In the genomic region with DNA sequence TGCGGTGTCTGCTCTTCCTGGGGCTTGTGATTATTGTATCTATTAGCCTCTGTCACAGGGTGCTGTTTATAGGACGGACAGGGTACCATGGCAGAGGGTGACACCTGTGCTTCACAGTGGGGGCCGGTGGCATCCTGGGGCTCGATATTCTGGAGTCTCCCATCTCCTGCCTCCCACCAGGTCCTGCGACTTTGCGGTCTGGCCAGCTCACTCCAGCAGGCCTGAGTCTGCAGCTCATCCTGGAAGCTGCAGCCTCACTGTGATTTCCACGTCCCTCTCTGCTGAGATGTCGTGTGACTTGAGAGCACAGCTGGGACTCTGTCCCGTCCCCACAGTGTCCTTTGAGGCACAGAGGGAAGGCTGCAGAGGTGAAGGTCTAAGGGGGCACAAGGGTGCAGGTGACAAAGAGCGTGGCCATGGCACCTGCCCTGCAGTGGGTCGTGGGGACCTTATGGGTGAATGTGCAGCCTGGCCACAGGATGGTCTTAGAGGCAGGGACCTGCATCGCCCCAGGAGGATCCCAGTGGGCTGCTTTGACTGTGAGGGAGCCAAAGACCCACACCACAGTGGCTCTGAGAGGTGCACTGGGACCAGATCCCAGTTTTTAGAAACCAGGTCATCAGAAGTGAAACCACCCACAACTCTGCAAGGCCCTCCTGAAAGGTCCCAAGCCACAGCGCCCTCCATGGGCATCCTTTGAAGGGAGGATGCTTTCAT, we compare ENCODE assay signal across 13 cellular contexts.
"Had no signal": no experiment of that assay in that cellular context is flagged by ENCODE, and none has a peak within 500 bp of the region (broad histone marks: within the 10 kb centered on the region; RNA-seq: fewer than 3 reads in every experiment).

No MANE protein-coding gene starts in this region.

- H3K4me3 ChIP-seq: sigmoid colon, stomach, thoracic aorta had no signal

- FAIRE-seq: islet of Langerhans had no signal

- DNase-seq: activated CD4-positive, alpha-beta T cell treated with anti-CD3 and anti-CD28 coated beads for 1 hour; activated CD4-positive, alpha-beta T cell treated with anti-CD3 and anti-CD28 coated beads, Interleukin-2, amount 50 U/mL, for 4 hours; activated naive CD4-positive, alpha-beta T cell; aorta; cerebellar nuclear complex; sigmoid colon; spleen; stomach; T-helper 1 cell had no signal

- H3K4me3 Mint-ChIP-seq: nephron had no signal

- H3K9me3 Mint-ChIP-seq: nephron had no signal

- H3K9ac ChIP-seq: SK-N-SH had no signal

- H3K27me3 ChIP-seq: sigmoid colon, spleen, stomach had no signal

- H3K9me2 ChIP-seq: SK-N-SH had no signal

- H3K4me2 ChIP-seq: SK-N-SH had no signal

- H3K4me1 ChIP-seq: sigmoid colon, stomach had no signal

- H3K36me3 ChIP-seq: sigmoid colon, spleen, thoracic aorta had no signal

- H3K9me3 ChIP-seq: sigmoid colon, SK-N-SH, spleen, stomach, thoracic aorta had no signal

- H3K4me1 Mint-ChIP-seq: nephron had no signal

- H3K27ac ChIP-seq: stomach, thoracic aorta had no signal
